ENCODE assay signal across 12 cellular contexts in genomic region chr17:68301438-68301959, GRCh38. TPM values are rescaled to one million over a fixed set of nuclear protein-coding genes. Genes with fewer than 3 reads are reported as not detected.
DNase-seq lines count a peak whose midpoint lies in the region; ATAC-seq and TF ChIP-seq lines count a peak whose summit lies in the region.
"Had no signal": no experiment of that assay in that cellular context is flagged by ENCODE, and none has a peak within 500 bp of the region (broad histone marks: within the 10 kb centered on the region; RNA-seq: fewer than 3 reads in every experiment).

No MANE protein-coding gene starts in this region.

- H3K4me3 Mint-ChIP-seq in WTC11 (peak overlapping the region; percentile 1; the same call in 1 of the 2 replicates), neural crest cell (no peak overlapping the region)

- no peaks in the 10 kb centered on the region for H3K27me3 ChIP-seq in HUES48 (ENCODE audit: control insufficient read depth, insufficient read depth, low read length)
- H3K27me3 ChIP-seq: colonic mucosa had no signal

- H3K36me3 ChIP-seq in HUES48 (ENCODE audit: control insufficient read depth, insufficient read depth, low read length) = no peaks in the 10 kb centered on the region
- H3K36me3 ChIP-seq: colonic mucosa, esophagus muscularis mucosa, heart right ventricle, prostate gland had no signal

- no peaks in the 10 kb centered on the region for H3K36me3 Mint-ChIP-seq in WTC11
- no peaks in the 10 kb centered on the region for H3K36me3 Mint-ChIP-seq in neural crest cell (ENCODE audit: low read depth)

- POLR2A ChIA-PET in WTC11 (lab: Charles Lee) = interaction anchor here (0.6 to 1.1 kb wide), 2 partner anchors 9 to 10 kb away, joined by 3 to 6 read pairs; partner anchors contain the start of genes ARSG and SLC16A6

- CTCF ChIA-PET in WTC11 (lab: Charles Lee) = interaction anchor here (1.0 to 1.8 kb wide), 3 partner anchors 39 to 97 kb away, joined by 4 to 5 read pairs (median 5); no protein-coding TSS in a partner anchor

- H3K4me1 Mint-ChIP-seq in WTC11 (peaks cover 25% of the 10 kb centered on the region), neural crest cell (no peaks in the 10 kb centered on the region)

- peaks cover 25% of the 10 kb centered on the region for H3K4me1 ChIP-seq in HUES48 (ENCODE audit: control insufficient read depth, insufficient read depth, low read length)
- H3K4me1 ChIP-seq: colonic mucosa, esophagus muscularis mucosa had no signal

- H3K27ac ChIP-seq in HUES48 (ENCODE audit: low read depth, low read length) = peak overlapping the region; percentile 26
- H3K27ac ChIP-seq: colonic mucosa, esophagus muscularis mucosa, prostate gland had no signal

- H3K4me3 ChIP-seq in HUES48 (ENCODE audit: low read depth, low read length) = no peak overlapping the region
- H3K4me3 ChIP-seq: colonic mucosa, esophagus muscularis mucosa, heart right ventricle, prostate gland had no signal

- TF ChIP-seq CTCF in WTC11 (IDR thresholded peaks at IDR 0.05) = no peak
- no peak for TF ChIP-seq CTCF in neural crest cell (conservative IDR thresholded peaks at IDR 0.05)

- H3K9me3 ChIP-seq in HUES48 (ENCODE audit: control insufficient read depth, insufficient read depth, low read length) = no peaks in the 10 kb centered on the region
- H3K9me3 ChIP-seq: colonic mucosa, esophagus muscularis mucosa, heart right ventricle, prostate gland had no signal

- H3K27ac Mint-ChIP-seq in WTC11 (peak overlapping the region; percentile 54), neural crest cell (ENCODE audit: unreplicated experiment) (peak overlapping the region; percentile 39)

- H3K9ac ChIP-seq in HUES48 (ENCODE audit: low read depth, low read length) = no peak overlapping the region

- DNase-seq in NCI-H2107 treated with DMSO at 0.1 percent for 48 hours (lab: John Stamatoyannopoulos, UW; ENCODE audit: unreplicated experiment) (peak; percentile 76), WTC11 (ENCODE audit: low spot score) (peak; percentile 22), neural crest cell (ENCODE audit: low read depth, low spot score) (no peak), OCI-M1 (lab: John Stamatoyannopoulos, UW) (no peak), SW480 (ENCODE audit: low spot score) (no peak), T-helper 9 cell (no peak)
- no peak for DNase-seq in activated CD4-positive, alpha-beta T cell treated with anti-CD3 and anti-CD28 coated beads, Interleukin-2, amount 50 U/mL, for 1 hour
- DNase-seq: colonic mucosa, heart right ventricle had no signal

- no peaks in the 10 kb centered on the region for H3K27me3 Mint-ChIP-seq in WTC11 (ENCODE audit: low read depth)
- H3K27me3 Mint-ChIP-seq in neural crest cell (ENCODE audit: low read depth) = no peaks in the 10 kb centered on the region

- peaks cover 11% of the 10 kb centered on the region for H3K9me3 Mint-ChIP-seq in WTC11
- no peaks in the 10 kb centered on the region for H3K9me3 Mint-ChIP-seq in neural crest cell

- peak; percentile 88 for ATAC-seq in WTC11

TF ChIP-seq in WTC11, 78 proteins besides CTCF, POLR2A, EP300 and RAD21:
- TF ChIP-seq ZNF138 (CRISPR knock-in tag; conservative IDR thresholded peaks at IDR 0.05) = no peak
- TF ChIP-seq ATF6 (CRISPR knock-in tag; IDR thresholded peaks at IDR 0.05) = no peak

RNA-seq across cellular contexts. Expression of gene ARSG, which starts 10.2 kb away (rescaled TPM):
- total RNA-seq in WTC11 (2021) = 6.9 to 7.9 TPM (median 7.5 TPM) in 3 replicates
- total RNA-seq in neural crest cell = 5.0 and 6.2 TPM in 2 replicates

RNA-seq across cellular contexts. Expression of gene SLC16A6, which starts 10.6 kb away (rescaled TPM):
- total RNA-seq in WTC11 (2021) (0.14 to 0.22 TPM (median 0.16 TPM) in 3 replicates), neural crest cell (0.23 and 0.66 TPM in 2 replicates)

RNA-seq across cellular contexts. Expression of gene AMZ2, which starts 53.7 kb away (rescaled TPM):
- total RNA-seq in WTC11 (2021) (54.6 to 79.0 TPM (median 73.6 TPM) in 3 replicates), neural crest cell (85.1 and 87.5 TPM in 2 replicates)

Comparison
In these comparisons a context has a peak if more than half of its experiments do, and no peak if none do; other contexts are left out.
1. DNase-seq: peak in NCI-H2107 treated with DMSO at 0.1 percent for 48 hours (single experiment) and WTC11 (single experiment); none in neural crest cell (single experiment), OCI-M1 (single experiment), SW480 (single experiment), T-helper 9 cell (single experiment) and activated CD4-positive, alpha-beta T cell treated with anti-CD3 and anti-CD28 coated beads, Interleukin-2, amount 50 U/mL, for 1 hour (single experiment).